Comparison of ENCODE assay signal across 15 cellular contexts in genomic region chr15:31221936-31222515, GRCh38.
DNase-seq lines count a peak whose midpoint lies in the region; ATAC-seq and TF ChIP-seq lines count a peak whose summit lies in the region.
"Had no signal": no experiment of that assay in that cellular context is flagged by ENCODE, and none has a peak within 500 bp of the region (broad histone marks: within the 10 kb centered on the region; RNA-seq: fewer than 3 reads in every experiment).

No MANE protein-coding gene starts in this region.

- no peak for TF ChIP-seq CTCF in BE2C (IDR thresholded peaks at IDR 0.05; ENCODE audit: low read depth, low read length)
- TF ChIP-seq CTCF in GM23338 (conservative IDR thresholded peaks at IDR 0.05; ENCODE audit: low read depth in 2 of 2) = no peak
- TF ChIP-seq CTCF in right lobe of liver (IDR thresholded peaks at IDR 0.05) = no peak

- no peak overlapping the region for H3K27ac ChIP-seq in GM23338 (ENCODE audit: low read depth)
- H3K27ac ChIP-seq in right lobe of liver = no peak overlapping the region
- H3K27ac ChIP-seq: foreskin keratinocyte, thyroid gland, WERI-Rb-1 had no signal

- H3K9me2 ChIP-seq in GM23338 (ENCODE audit: insufficient read depth) = no peaks in the 10 kb centered on the region

- no peak overlapping the region for H3K4me3 ChIP-seq in BE2C (ENCODE audit: low read depth, low read length)
- no peak overlapping the region for H3K4me3 ChIP-seq in GM23338
- no peak overlapping the region for H3K4me3 ChIP-seq in right lobe of liver
- H3K4me3 ChIP-seq: thyroid gland had no signal

- no peaks in the 10 kb centered on the region for H4K20me1 ChIP-seq in GM23338 (replicated peaks; ENCODE audit: insufficient read depth)

- H3F3A ChIP-seq in GM23338 (replicated peaks; ENCODE audit: low read depth) = no peaks in the 10 kb centered on the region

- intact Hi-C loops in right lobe of liver (cut with DNase I) = no loop called here

- WGBS in right lobe of liver (ENCODE audit: insufficient coverage, low coverage, low lambda C conversion rate, missing lambda C conversion rate) = 69% methylated on average over 11 of the region's 11 CpGs

- no peaks in the 10 kb centered on the region; the same call in 2 of the 3 replicates for H3K36me3 Mint-ChIP-seq in GM23338 (ENCODE audit: low read depth)
- H3K36me3 Mint-ChIP-seq: activated naive CD4-positive, alpha-beta T cell treated with anti-CD3 and anti-CD28 coated beads, Interleukin-2, amount 50 U/mL, for 24 hours had no signal

- H3K4me3 Mint-ChIP-seq in GM23338 = no peak overlapping the region; the same call in 2 of the 3 replicates
- H3K4me3 Mint-ChIP-seq: activated naive CD4-positive, alpha-beta T cell treated with anti-CD3 and anti-CD28 coated beads, Interleukin-2, amount 50 U/mL, for 24 hours had no signal

- H3K4me1 ChIP-seq in BE2C = no peaks in the 10 kb centered on the region
- H3K4me1 ChIP-seq in GM23338 (ENCODE audit: insufficient read depth) = peaks cover 23% of the 10 kb centered on the region
- peaks cover 0 to 1% (median 0%) of the 10 kb centered on the region in 4 donors for H3K4me1 ChIP-seq in right lobe of liver
- H3K4me1 ChIP-seq: foreskin keratinocyte had no signal

- no peaks in the 10 kb centered on the region; the same call in 2 of the 3 replicates for H3K9me3 Mint-ChIP-seq in GM23338
- H3K9me3 Mint-ChIP-seq: activated naive CD4-positive, alpha-beta T cell treated with anti-CD3 and anti-CD28 coated beads, Interleukin-2, amount 50 U/mL, for 24 hours had no signal

- peaks cover 14% of the 10 kb centered on the region for H3K27me3 Mint-ChIP-seq in GM23338 (ENCODE audit: insufficient read depth, low read depth, poor library complexity)
- H3K27me3 Mint-ChIP-seq: activated naive CD4-positive, alpha-beta T cell treated with anti-CD3 and anti-CD28 coated beads, Interleukin-2, amount 50 U/mL, for 24 hours had no signal

- H3K27ac Mint-ChIP-seq in GM23338 = no peak overlapping the region
- H3K27ac Mint-ChIP-seq: activated naive CD4-positive, alpha-beta T cell treated with anti-CD3 and anti-CD28 coated beads, Interleukin-2, amount 50 U/mL, for 24 hours; progenitor cell of endocrine pancreas had no signal

- H3K9me3 ChIP-seq in BE2C (no peaks in the 10 kb centered on the region), right lobe of liver (no peaks in the 10 kb centered on the region)
- H3K9me3 ChIP-seq: thyroid gland had no signal

- H2AFZ ChIP-seq in GM23338 = no peak overlapping the region

- no peaks in the 10 kb centered on the region for H3K27me3 ChIP-seq in BE2C
- no peaks in the 10 kb centered on the region for H3K27me3 ChIP-seq in GM23338 (ENCODE audit: insufficient read depth)
- no peaks in the 10 kb centered on the region for H3K27me3 ChIP-seq in right lobe of liver
- H3K27me3 ChIP-seq: thyroid gland had no signal

- no peaks in the 10 kb centered on the region for H3K79me2 ChIP-seq in GM23338 (replicated peaks; ENCODE audit: insufficient read depth)

- peak; percentile 31 for DNase-seq in BE2C
- DNase-seq in GM23338 (ENCODE audit: low spot score) = peak; percentile 39
- DNase-seq in RPMI7951 (ENCODE audit: low read depth) = peak; percentile 38
- peak in 1 of 3 donors; percentile 66 for DNase-seq in right lobe of liver
- DNase-seq in NCI-H748 (lab: John Stamatoyannopoulos, UW; ENCODE audit: unreplicated experiment) = no peak
- DNase-seq in mesenteric fat pad (ENCODE audit: low spot score) = no peak
- DNase-seq: C1 segment of cervical spinal cord, foreskin keratinocyte, NCI-H2029, thyroid gland, WERI-Rb-1 had no signal

- peak; percentile 25 for ATAC-seq in GM23338
- ATAC-seq in right lobe of liver = peak in 3 of 4 donors; percentile 47 to 56 (median 55)
- no peak for ATAC-seq in GM21526 (IDR thresholded peaks at IDR 0.05; ENCODE audit: low FRiP score, unreplicated experiment)
- ATAC-seq in HG03460 (IDR thresholded peaks at IDR 0.05; ENCODE audit: unreplicated experiment) = no peak
- ATAC-seq: foreskin keratinocyte had no signal

- H3K36me3 ChIP-seq in BE2C = no peaks in the 10 kb centered on the region
- H3K36me3 ChIP-seq in GM23338 (ENCODE audit: insufficient read depth) = no peaks in the 10 kb centered on the region
- H3K36me3 ChIP-seq in right lobe of liver = no peaks in the 10 kb centered on the region
- H3K36me3 ChIP-seq: thyroid gland, WERI-Rb-1 had no signal

- peaks cover 34% of the 10 kb centered on the region for H3K4me1 Mint-ChIP-seq in GM23338

- no peak overlapping the region for H3K4me2 ChIP-seq in GM23338

- TF ChIP-seq POLR2A in right lobe of liver (IDR thresholded peaks at IDR 0.05) = no peak

TF ChIP-seq in GM23338, 12 proteins besides CTCF, POLR2A, EP300 and RAD21 (continues in another document):
- TF ChIP-seq CREB1 (CRISPR knock-in tag; IDR thresholded peaks at IDR 0.05; ENCODE audit: low read depth) (no peak), POLR2AphosphoS5 (IDR thresholded peaks at IDR 0.05; ENCODE audit: low read depth) (no peak), EZH2phosphoT487 (IDR thresholded peaks at IDR 0.05; ENCODE audit: unreplicated experiment) (no peak), ETS1 (IDR thresholded peaks at IDR 0.05) (no peak), JUNB (IDR thresholded peaks at IDR 0.05; ENCODE audit: unreplicated experiment) (no peak), STAT1 (IDR thresholded peaks at IDR 0.05; ENCODE audit: unreplicated experiment) (no peak), ZNF114 (CRISPR knock-in tag; IDR thresholded peaks at IDR 0.05) (no peak), EZH2 (IDR thresholded peaks at IDR 0.05; ENCODE audit: low read depth, unreplicated experiment) (no peak)
- TF ChIP-seq, protein P1, sequence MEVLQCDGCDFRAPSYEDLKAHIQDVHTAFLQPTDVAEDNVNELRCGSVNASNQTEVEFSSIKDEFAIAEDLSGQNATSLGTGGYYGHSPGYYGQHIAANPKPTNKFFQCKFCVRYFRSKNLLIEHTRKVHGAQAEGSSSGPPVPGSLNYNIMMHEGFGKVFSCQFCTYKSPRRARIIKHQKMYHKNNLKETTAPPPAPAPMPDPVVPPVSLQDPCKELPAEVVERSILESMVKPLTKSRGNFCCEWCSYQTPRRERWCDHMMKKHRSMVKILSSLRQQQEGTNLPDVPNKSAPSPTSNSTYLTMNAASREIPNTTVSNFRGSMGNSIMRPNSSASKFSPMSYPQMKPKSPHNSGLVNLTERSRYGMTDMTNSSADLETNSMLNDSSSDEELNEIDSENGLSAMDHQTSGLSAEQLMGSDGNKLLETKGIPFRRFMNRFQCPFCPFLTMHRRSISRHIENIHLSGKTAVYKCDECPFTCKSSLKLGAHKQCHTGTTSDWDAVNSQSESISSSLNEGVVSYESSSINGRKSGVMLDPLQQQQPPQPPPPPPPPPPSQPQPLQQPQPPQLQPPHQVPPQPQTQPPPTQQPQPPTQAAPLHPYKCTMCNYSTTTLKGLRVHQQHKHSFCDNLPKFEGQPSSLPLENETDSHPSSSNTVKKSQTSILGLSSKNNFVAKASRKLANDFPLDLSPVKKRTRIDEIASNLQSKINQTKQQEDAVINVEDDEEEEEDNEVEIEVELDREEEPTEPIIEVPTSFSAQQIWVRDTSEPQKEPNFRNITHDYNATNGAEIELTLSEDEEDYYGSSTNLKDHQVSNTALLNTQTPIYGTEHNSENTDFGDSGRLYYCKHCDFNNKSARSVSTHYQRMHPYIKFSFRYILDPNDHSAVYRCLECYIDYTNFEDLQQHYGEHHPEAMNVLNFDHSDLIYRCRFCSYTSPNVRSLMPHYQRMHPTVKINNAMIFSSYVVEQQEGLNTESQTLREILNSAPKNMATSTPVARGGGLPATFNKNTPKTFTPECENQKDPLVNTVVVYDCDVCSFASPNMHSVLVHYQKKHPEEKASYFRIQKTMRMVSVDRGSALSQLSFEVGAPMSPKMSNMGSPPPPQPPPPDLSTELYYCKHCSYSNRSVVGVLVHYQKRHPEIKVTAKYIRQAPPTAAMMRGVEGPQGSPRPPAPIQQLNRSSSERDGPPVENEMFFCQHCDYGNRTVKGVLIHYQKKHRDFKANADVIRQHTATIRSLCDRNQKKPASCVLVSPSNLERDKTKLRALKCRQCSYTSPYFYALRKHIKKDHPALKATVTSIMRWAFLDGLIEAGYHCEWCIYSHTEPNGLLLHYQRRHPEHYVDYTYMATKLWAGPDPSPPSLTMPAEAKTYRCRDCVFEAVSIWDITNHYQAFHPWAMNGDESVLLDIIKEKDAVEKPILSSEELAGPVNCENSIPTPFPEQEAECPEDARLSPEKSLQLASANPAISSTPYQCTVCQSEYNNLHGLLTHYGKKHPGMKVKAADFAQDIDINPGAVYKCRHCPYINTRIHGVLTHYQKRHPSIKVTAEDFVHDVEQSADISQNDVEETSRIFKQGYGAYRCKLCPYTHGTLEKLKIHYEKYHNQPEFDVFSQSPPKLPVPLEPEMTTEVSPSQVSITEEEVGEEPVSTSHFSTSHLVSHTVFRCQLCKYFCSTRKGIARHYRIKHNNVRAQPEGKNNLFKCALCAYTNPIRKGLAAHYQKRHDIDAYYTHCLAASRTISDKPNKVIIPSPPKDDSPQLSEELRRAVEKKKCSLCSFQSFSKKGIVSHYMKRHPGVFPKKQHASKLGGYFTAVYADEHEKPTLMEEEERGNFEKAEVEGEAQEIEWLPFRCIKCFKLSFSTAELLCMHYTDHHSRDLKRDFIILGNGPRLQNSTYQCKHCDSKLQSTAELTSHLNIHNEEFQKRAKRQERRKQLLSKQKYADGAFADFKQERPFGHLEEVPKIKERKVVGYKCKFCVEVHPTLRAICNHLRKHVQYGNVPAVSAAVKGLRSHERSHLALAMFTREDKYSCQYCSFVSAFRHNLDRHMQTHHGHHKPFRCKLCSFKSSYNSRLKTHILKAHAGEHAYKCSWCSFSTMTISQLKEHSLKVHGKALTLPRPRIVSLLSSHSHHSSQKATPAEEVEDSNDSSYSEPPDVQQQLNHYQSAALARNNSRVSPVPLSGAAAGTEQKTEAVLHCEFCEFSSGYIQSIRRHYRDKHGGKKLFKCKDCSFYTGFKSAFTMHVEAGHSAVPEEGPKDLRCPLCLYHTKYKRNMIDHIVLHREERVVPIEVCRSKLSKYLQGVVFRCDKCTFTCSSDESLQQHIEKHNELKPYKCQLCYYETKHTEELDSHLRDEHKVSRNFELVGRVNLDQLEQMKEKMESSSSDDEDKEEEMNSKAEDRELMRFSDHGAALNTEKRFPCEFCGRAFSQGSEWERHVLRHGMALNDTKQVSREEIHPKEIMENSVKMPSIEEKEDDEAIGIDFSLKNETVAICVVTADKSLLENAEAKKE (CRISPR knock-in tag; IDR thresholded peaks at IDR 0.05) = no peak

Comparison
In these comparisons a context has a peak if more than half of its experiments do, and no peak if none do; other contexts are left out.
1. DNase-seq: peak in BE2C (single experiment), GM23338 (single experiment) and RPMI7951 (single experiment); none in NCI-H748 (single experiment) and mesenteric fat pad (single experiment).
2. ATAC-seq: peak in GM23338 (single experiment) and right lobe of liver (3 of 4); none in GM21526 (single experiment) and HG03460 (single experiment).